In genomic region chr11:115481528-115481927, GRCh38 we compare ENCODE assay signal across 14 cellular contexts. TPM values are rescaled to one million over a fixed set of nuclear protein-coding genes. Genes with fewer than 3 reads are reported as not detected.
DNase-seq lines count a peak whose midpoint lies in the region; ATAC-seq and TF ChIP-seq lines count a peak whose summit lies in the region.
"Had no signal": no experiment of that assay in that cellular context is flagged by ENCODE, and none has a peak within 500 bp of the region (broad histone marks: within the 10 kb centered on the region; RNA-seq: fewer than 3 reads in every experiment).

No MANE protein-coding gene starts in this region.

- H3K4me3 ChIP-seq in cardiac muscle cell: no peak overlapping the region
- H3K4me3 ChIP-seq in left lung: no peak overlapping the region
- H3K4me3 ChIP-seq: BLaER1 treated with 17β-estradiol and CSF1 and Interleukin-3, amounts not matched to agents 10 nM and 100 nM; GM23338 had no signal

- CTCF ChIA-PET in activated CD8-positive, alpha-beta memory T cell treated with anti-CD3 and anti-CD28 coated beads, Interleukin-2, amount 10 ng/mL, durations not matched to agents 7 days and 5 days (lab: Charles Lee): no interaction called here

- H3K4me1 Mint-ChIP-seq in activated CD8-positive, alpha-beta memory T cell treated with anti-CD3 and anti-CD28 coated beads, Interleukin-2, amount 10 ng/mL, durations not matched to agents 7 days and 5 days: no peaks in the 10 kb centered on the region
- H3K4me1 Mint-ChIP-seq: B cell, IgD-negative memory B cell had no signal

- H3K9me3 ChIP-seq in cardiac muscle cell (ENCODE audit: low read depth) (no peaks in the 10 kb centered on the region), left lung (no peaks in the 10 kb centered on the region)

- TF ChIP-seq CTCF in cardiac muscle cell (IDR thresholded peaks at IDR 0.05; ENCODE audit: low read depth, low read length) (no peak), left lung (IDR thresholded peaks at IDR 0.05) (no peak)

- no peaks in the 10 kb centered on the region for H3K9me3 Mint-ChIP-seq in activated CD8-positive, alpha-beta memory T cell treated with anti-CD3 and anti-CD28 coated beads, Interleukin-2, amount 10 ng/mL, durations not matched to agents 7 days and 5 days (ENCODE audit: low read depth)
- H3K9me3 Mint-ChIP-seq: GM23338 had no signal

- no peak overlapping the region for H3K4me3 Mint-ChIP-seq in activated CD8-positive, alpha-beta memory T cell treated with anti-CD3 and anti-CD28 coated beads, Interleukin-2, amount 10 ng/mL, durations not matched to agents 7 days and 5 days
- H3K4me3 Mint-ChIP-seq: B cell; CD8-positive, alpha-beta T cell; GM23338; IgD-negative memory B cell had no signal

- H3K27ac ChIP-seq in cardiac muscle cell (peak overlapping the region; percentile 29), left lung (no peak overlapping the region)
- H3K27ac ChIP-seq: BLaER1 treated with 17β-estradiol and CSF1 and Interleukin-3, amounts not matched to agents 10 nM and 100 nM had no signal

- H3K36me3 ChIP-seq in cardiac muscle cell (no peaks in the 10 kb centered on the region), left lung (no peaks in the 10 kb centered on the region)
- H3K36me3 ChIP-seq: BLaER1 treated with 17β-estradiol and CSF1 and Interleukin-3, amounts not matched to agents 10 nM and 100 nM had no signal

- H3K4me1 ChIP-seq in cardiac muscle cell (ENCODE audit: low read depth): peaks cover 36% of the 10 kb centered on the region
- H3K4me1 ChIP-seq in left lung: no peaks in the 10 kb centered on the region
- H3K4me1 ChIP-seq: BLaER1 treated with 17β-estradiol and CSF1 and Interleukin-3, amounts not matched to agents 10 nM and 100 nM had no signal

- DNase-seq in cardiac muscle cell (ENCODE audit: low read depth in 1 of 2, low spot score in 1 of 2): no peak
- no peak for DNase-seq in cardiac septum (ENCODE audit: low spot score)
- peak; percentile 74 for DNase-seq in SKM-1 treated with dmso at 0.1 percent for 144 hours (lab: John Stamatoyannopoulos, UW; ENCODE audit: unreplicated experiment)
- no peak for DNase-seq in left lung
- no peak for DNase-seq in activated gamma-delta T cell (lab: John Stamatoyannopoulos, UW)
- no peak for DNase-seq in activated CD8-positive, alpha-beta memory T cell treated with anti-CD3 and anti-CD28 coated beads, Interleukin-2, amount 10 ng/mL, durations not matched to agents 7 days and 5 days
- DNase-seq: CD8-positive, alpha-beta T cell; HCEC 1CT had no signal

- H3K27me3 ChIP-seq in cardiac muscle cell (no peaks in the 10 kb centered on the region), left lung (no peaks in the 10 kb centered on the region)
- H3K27me3 ChIP-seq: BLaER1 treated with 17β-estradiol and CSF1 and Interleukin-3, amounts not matched to agents 10 nM and 100 nM had no signal

- H3K36me3 Mint-ChIP-seq in activated CD8-positive, alpha-beta memory T cell treated with anti-CD3 and anti-CD28 coated beads, Interleukin-2, amount 10 ng/mL, durations not matched to agents 7 days and 5 days: no peaks in the 10 kb centered on the region
- H3K36me3 Mint-ChIP-seq: CD8-positive, alpha-beta T cell; IgD-negative memory B cell had no signal

- peaks cover 3% of the 10 kb centered on the region for H3K27me3 Mint-ChIP-seq in activated CD8-positive, alpha-beta memory T cell treated with anti-CD3 and anti-CD28 coated beads, Interleukin-2, amount 10 ng/mL, durations not matched to agents 7 days and 5 days
- H3K27me3 Mint-ChIP-seq: IgD-negative memory B cell had no signal

- intact Hi-C loops in cardiac septum (cut with DNase I): no loop called here
- intact Hi-C loops in left lung (cut with DNase I): no loop called here

- H3K27ac Mint-ChIP-seq in activated CD8-positive, alpha-beta memory T cell treated with anti-CD3 and anti-CD28 coated beads, Interleukin-2, amount 10 ng/mL, durations not matched to agents 7 days and 5 days: no peak overlapping the region
- H3K27ac Mint-ChIP-seq: B cell; CD8-positive, alpha-beta T cell; GM23338; IgD-negative memory B cell had no signal

- ATAC-seq in left lung (peak; percentile 21), GM21390 (IDR thresholded peaks at IDR 0.05; ENCODE audit: unreplicated experiment) (no peak)
- no peak for ATAC-seq in activated CD8-positive, alpha-beta memory T cell treated with anti-CD3 and anti-CD28 coated beads, Interleukin-2, amount 10 ng/mL, durations not matched to agents 7 days and 5 days
- ATAC-seq: CD8-positive, alpha-beta T cell; GM23338; HepG2 had no signal

RNA-seq across cellular contexts. Expression of gene CADM1, which starts 22.7 kb away (rescaled TPM):
- total RNA-seq in cardiac muscle cell: 113 and 126 TPM in 2 replicates
- 131 and 149 TPM in 2 replicates for polyA plus RNA-seq in cardiac muscle cell
- total RNA-seq in cardiac septum: 36.0 TPM
- 100 to 1,000 TPM; 105 to 307 TPM for total RNA-seq in left lung
- total RNA-seq in activated CD8-positive, alpha-beta memory T cell treated with anti-CD3 and anti-CD28 coated beads, Interleukin-2, amount 10 ng/mL, durations not matched to agents 7 days and 5 days: 1 to 10 TPM in 1 of 2 experiments, under 1 TPM in 1; 0.76 to 1.2 TPM

Comparison
In these comparisons a context has a peak if more than half of its experiments do, and no peak if none do; other contexts are left out.
1. RNA of gene CADM1, which starts 22.7 kb away (total RNA-seq): 105 to 307 TPM in left lung, 113 to 126 TPM in cardiac muscle cell and 36.0 TPM in cardiac septum (single experiment); 0.76 to 1.2 TPM in activated CD8-positive, alpha-beta memory T cell treated with anti-CD3 and anti-CD28 coated beads, Interleukin-2, amount 10 ng/mL, durations not matched to agents 7 days and 5 days; every median in the first group is over 10 times any median in the second.